8 cellular contexts compared by ENCODE assay signal in the genomic region with DNA sequence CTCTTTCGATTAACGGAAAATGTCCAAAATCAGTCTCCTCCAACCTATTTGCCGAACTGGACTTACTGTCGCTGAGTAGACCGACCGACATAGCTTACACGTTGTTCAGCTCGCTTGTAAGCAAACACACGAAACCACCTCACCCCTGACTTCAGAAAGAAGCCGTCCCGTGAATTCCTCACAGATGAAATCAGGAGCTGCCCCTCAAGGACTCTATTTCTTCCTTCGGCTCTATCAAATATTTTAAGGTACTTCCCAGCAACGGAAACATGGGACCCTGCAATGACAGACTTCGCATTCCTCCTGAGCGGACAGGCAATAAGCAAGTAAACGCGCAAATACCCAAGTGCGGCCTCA. TPM values are rescaled to one million over a fixed set of nuclear protein-coding genes. Genes with fewer than 3 reads are reported as not detected.
A peak's percentile ranks its signal among the peaks of the same experiment; 100 is the strongest.
DNase-seq lines count a peak whose midpoint lies in the region; ATAC-seq and TF ChIP-seq lines count a peak whose summit lies in the region.

No MANE protein-coding gene starts in this region.

- peaks cover 2% of the 10 kb centered on the region; the same call in 1 of the 2 replicates for H3K27me3 Mint-ChIP-seq in H9 (ENCODE audit: low read depth)
- H3K27me3 Mint-ChIP-seq in activated CD4-positive, alpha-beta memory T cell treated with anti-CD3 and anti-CD28 coated beads, Interleukin-2, amount 10 ng/mL, durations not matched to agents 7 days and 5 days = no peaks in the 10 kb centered on the region

- WGBS in H9 (ENCODE audit: extremely low coverage, insufficient read length, low lambda C conversion rate) = no CpG with 5 or more reads among the region's 18 CpGs
- no CpG with 5 or more reads among the region's 18 CpGs for WGBS in iPS DF 6.9 (ENCODE audit: insufficient coverage, insufficient read length)
- WGBS in spleen, 5 donors = 1 to 3% (median 2%) methylated on average over 18 of the region's 18 CpGs

- no peaks in the 10 kb centered on the region for H3K9me3 Mint-ChIP-seq in H9
- H3K9me3 Mint-ChIP-seq in activated CD4-positive, alpha-beta memory T cell treated with anti-CD3 and anti-CD28 coated beads, Interleukin-2, amount 10 ng/mL, durations not matched to agents 7 days and 5 days = no peaks in the 10 kb centered on the region

- H4K5ac ChIP-seq in H9 (ENCODE audit: insufficient read length, low read depth, low read length) = no peak overlapping the region

- no peak overlapping the region for H2BK20ac ChIP-seq in H9 (ENCODE audit: low read depth, low read length, poor library complexity, severe bottlenecking)

- no peak for TF ChIP-seq POLR2A in spleen (IDR thresholded peaks at IDR 0.05)

- H3K36me3 Mint-ChIP-seq in H9 (ENCODE audit: insufficient read depth in 1 of 3, low read depth in 3 of 3) = peaks cover 13 to 34% (median 17%) of the 10 kb centered on the region in 3 experiments
- H3K36me3 Mint-ChIP-seq in activated CD4-positive, alpha-beta memory T cell treated with anti-CD3 and anti-CD28 coated beads, Interleukin-2, amount 10 ng/mL, durations not matched to agents 7 days and 5 days (ENCODE audit: low read depth) = peaks cover 28% of the 10 kb centered on the region

- no peak overlapping the region for H2BK120ac ChIP-seq in H9 (ENCODE audit: low read depth, low read length, poor library complexity, severe bottlenecking)

- peak overlapping the region; percentile 90 for H3K14ac ChIP-seq in H9 (ENCODE audit: insufficient read depth, low read length)

- no peak overlapping the region for H4K8ac ChIP-seq in H9 (replicated peaks; ENCODE audit: insufficient read length, low read depth, low read length)

- peak overlapping the region; percentile 92 to 99 (median 97) for H3K27ac Mint-ChIP-seq in H9
- peak overlapping the region; percentile 94 for H3K27ac Mint-ChIP-seq in activated CD4-positive, alpha-beta memory T cell treated with anti-CD3 and anti-CD28 coated beads, Interleukin-2, amount 10 ng/mL, durations not matched to agents 7 days and 5 days

- H3K4me2 ChIP-seq in H9 (ENCODE audit: insufficient read depth, insufficient read length, low read length) = peak overlapping the region; percentile 74

- POLR2A ChIA-PET in activated CD4-positive, alpha-beta memory T cell treated with anti-CD3 and anti-CD28 coated beads, Interleukin-2, amount 10 ng/mL, durations not matched to agents 7 days and 5 days (lab: Charles Lee) = interaction anchor here (0.9 to 7.2 kb wide), 9 partner anchors 13 to 790 kb away, joined by 3 to 230 read pairs (median 8); partner anchors contain the start of gene DIDO1

- H3K4me1 Mint-ChIP-seq in H9 = peaks cover 18 to 33% of the 10 kb centered on the region in 2 experiments
- peaks cover 44% of the 10 kb centered on the region for H3K4me1 Mint-ChIP-seq in activated CD4-positive, alpha-beta memory T cell treated with anti-CD3 and anti-CD28 coated beads, Interleukin-2, amount 10 ng/mL, durations not matched to agents 7 days and 5 days

- intact Hi-C loops in spleen (cut with DNase I; ENCODE audit: low total_unique reads) = no loop called here

- H3K4me3 ChIP-seq in iPS DF 6.9 (ENCODE audit: low read length) = peak overlapping the region; percentile 90
- H3K4me3 ChIP-seq in spleen = peak overlapping the region; percentile 75 to 98 (median 96)

- H3K36me3 ChIP-seq in iPS DF 6.9 (ENCODE audit: control insufficient read depth, insufficient read depth, low read length) (peaks cover 18% of the 10 kb centered on the region; the same call in 1 of the 2 replicates), spleen (peaks cover 0 to 52% (median 17%) of the 10 kb centered on the region in 6 donors)

- H3K9ac ChIP-seq in H9 (ENCODE audit: extremely low read depth, insufficient read length, low read length) = peak overlapping the region; percentile 94

- peak; percentile 30 for DNase-seq in A172 (ENCODE audit: low spot score)
- no peak for DNase-seq in H9
- no peak for DNase-seq in activated CD4-positive, alpha-beta memory T cell treated with anti-CD3 and anti-CD28 coated beads, Interleukin-2, amount 10 ng/mL, durations not matched to agents 7 days and 5 days
- DNase-seq in iPS DF 6.9 (ENCODE audit: low read depth, low spot score) = no peak
- DNase-seq in spleen = no peak
- DNase-seq in NCI-H446 (lab: John Stamatoyannopoulos, UW) = no peak
- DNase-seq in activated CD4-positive, alpha-beta T cell treated with anti-CD3 and anti-CD28 coated beads for 4 hours = no peak

- H3K27me3 ChIP-seq in H9 (ENCODE audit: insufficient read depth, low read length) (no peaks in the 10 kb centered on the region), iPS DF 6.9 (ENCODE audit: control insufficient read depth, insufficient read depth, low read length) (no peaks in the 10 kb centered on the region), spleen (replicated peaks in 1 of 7) (no peaks in the 10 kb centered on the region)

- H3K18ac ChIP-seq in H9 (ENCODE audit: insufficient read length, low read depth, low read length) = no peak overlapping the region

- H4K20me1 ChIP-seq in H9 (ENCODE audit: control insufficient read depth, insufficient read depth, insufficient read length) = no peaks in the 10 kb centered on the region

- H2BK5ac ChIP-seq in H9 (ENCODE audit: insufficient read length, low read length) = no peak overlapping the region

- H2AK5ac ChIP-seq in H9 (ENCODE audit: insufficient read length, low read length) = no peak overlapping the region

- no peak overlapping the region for H3K4ac ChIP-seq in H9 (ENCODE audit: low read depth, low read length)

- peaks cover 10% of the 10 kb centered on the region; the same call in 1 of the 2 replicates for H3K4me1 ChIP-seq in H9 (ENCODE audit: insufficient read depth, low read length)
- H3K4me1 ChIP-seq in iPS DF 6.9 (ENCODE audit: control insufficient read depth, insufficient read depth, low read length) = peaks cover 8% of the 10 kb centered on the region
- peaks cover 31 to 90% (median 74%) of the 10 kb centered on the region in 6 donors for H3K4me1 ChIP-seq in spleen

- H2BK15ac ChIP-seq in H9 (ENCODE audit: low read depth, low read length) = no peak overlapping the region

- ATAC-seq in HG03460 (IDR thresholded peaks at IDR 0.05; ENCODE audit: unreplicated experiment) = no peak

- H3K27ac ChIP-seq in H9 (ENCODE audit: insufficient read length, low read depth, low read length) (no peak overlapping the region), iPS DF 6.9 (ENCODE audit: low read length) (no peak overlapping the region), spleen (peak overlapping the region; percentile 83 to 96 (median 94))

- no peak overlapping the region; a peak in 2 of 5 replicates for H3K4me3 Mint-ChIP-seq in H9
- H3K4me3 Mint-ChIP-seq in activated CD4-positive, alpha-beta memory T cell treated with anti-CD3 and anti-CD28 coated beads, Interleukin-2, amount 10 ng/mL, durations not matched to agents 7 days and 5 days = peak overlapping the region; percentile 99

- CTCF ChIA-PET in activated CD4-positive, alpha-beta memory T cell treated with anti-CD3 and anti-CD28 coated beads, Interleukin-2, amount 10 ng/mL, durations not matched to agents 7 days and 5 days (lab: Charles Lee) = interaction anchor here (1.0 to 3.2 kb wide), 7 partner anchors 9 to 35 kb away, joined by 4 to 16 read pairs (median 12); no protein-coding TSS in a partner anchor

- no peak overlapping the region for H2AFZ ChIP-seq in H9 (ENCODE audit: low read length)

- H3T11ph ChIP-seq in H9 (ENCODE audit: low read length) = no peak overlapping the region

- peaks cover 84% of the 10 kb centered on the region for H3K79me2 ChIP-seq in H9 (ENCODE audit: insufficient read depth, low read length)

- no peak overlapping the region for H3K23ac ChIP-seq in H9 (ENCODE audit: insufficient read length, low read depth, low read length)

- no peak overlapping the region for H4K91ac ChIP-seq in H9 (ENCODE audit: insufficient read length, low read depth, low read length)

- no peaks in the 10 kb centered on the region for H3K9me3 ChIP-seq in H9 (ENCODE audit: control insufficient read depth, low read depth, low read length)
- H3K9me3 ChIP-seq in iPS DF 6.9 (ENCODE audit: control insufficient read depth, insufficient read depth, low read length) = no peaks in the 10 kb centered on the region
- H3K9me3 ChIP-seq in spleen = no peaks in the 10 kb centered on the region

- H3K56ac ChIP-seq in H9 (ENCODE audit: insufficient read length, low read depth, low read length) = no peak overlapping the region

- H3K23me2 ChIP-seq in H9 (ENCODE audit: insufficient read length, low read depth, low read length, poor library complexity, severe bottlenecking) = no peaks in the 10 kb centered on the region

- no peaks in the 10 kb centered on the region for H3K79me1 ChIP-seq in H9 (ENCODE audit: insufficient read depth, low read depth, low read length, poor library complexity, severe bottlenecking)

- no peak overlapping the region for H2BK12ac ChIP-seq in H9 (ENCODE audit: insufficient read length, low read depth, low read length)

- no peak for TF ChIP-seq CTCF in H9 (conservative IDR thresholded peaks at IDR 0.05)
- TF ChIP-seq CTCF in spleen (IDR thresholded peaks at IDR 0.05 in 8 of 11, conservative IDR thresholded peaks at IDR 0.05 in 3 of 11) = no peak

RNA-seq across cellular contexts. Expression of gene GID8, which starts 1.0 kb away (rescaled TPM):
- total RNA-seq in A172 (2014; rRNA removed; shearing (Covaris generic)) = 25.8 and 28.9 TPM in 2 replicates
- 60.9 and 62.9 TPM in 2 replicates for total RNA-seq in H9 (2021)
- 10 to 100 TPM; 31.9 to 32.8 TPM for total RNA-seq in activated CD4-positive, alpha-beta memory T cell treated with anti-CD3 and anti-CD28 coated beads, Interleukin-2, amount 10 ng/mL, durations not matched to agents 7 days and 5 days
- total RNA-seq in spleen = 10 to 100 TPM; 26.5 to 33.3 (median 29.6) TPM
- polyA plus RNA-seq in spleen = 10 to 100 TPM in 2 of 3 donors, 1 to 10 TPM in 1; 9.7 to 12.9 (median 12.0) TPM

RNA-seq across cellular contexts. Expression of gene DIDO1, which starts 10.7 kb away (rescaled TPM):
- 33.8 and 38.1 TPM in 2 replicates for total RNA-seq in A172 (2014; rRNA removed; shearing (Covaris generic))
- 85.9 TPM in 2 replicates for total RNA-seq in H9 (2021)
- 10 to 100 TPM; 62.2 to 66.2 TPM for total RNA-seq in activated CD4-positive, alpha-beta memory T cell treated with anti-CD3 and anti-CD28 coated beads, Interleukin-2, amount 10 ng/mL, durations not matched to agents 7 days and 5 days
- total RNA-seq in spleen = 10 to 100 TPM; 61.2 to 79.6 (median 76.0) TPM
- 10 to 100 TPM; 17.4 to 23.2 (median 17.8) TPM for polyA plus RNA-seq in spleen

RNA-seq across cellular contexts. Expression of gene SLC17A9, which starts 15.5 kb away (rescaled TPM):
- not detected in 2 replicates for total RNA-seq in A172 (2014; rRNA removed; shearing (Covaris generic))
- total RNA-seq in H9 (2021) (19.9 and 20.9 TPM in 2 replicates), spleen (10 to 100 TPM; 18.8 to 41.9 (median 31.4) TPM)
- total RNA-seq in activated CD4-positive, alpha-beta memory T cell treated with anti-CD3 and anti-CD28 coated beads, Interleukin-2, amount 10 ng/mL, durations not matched to agents 7 days and 5 days = 1 to 10 TPM; 4.7 to 5.8 TPM
- 10 to 100 TPM; 34.4 to 95.3 (median 41.5) TPM for polyA plus RNA-seq in spleen

Comparison
In these comparisons a context has a peak if more than half of its experiments do, and no peak if none do; other contexts are left out.
1. H3K27ac ChIP-seq: peak in spleen (8 of 8); none in H9 (single experiment) and iPS DF 6.9 (single experiment).